11 cellular contexts compared by ENCODE assay signal in genomic region chr21:21301013-21301412, GRCh38.
"Had no signal": no experiment of that assay in that cellular context is flagged by ENCODE, and none has a peak within 500 bp of the region (broad histone marks: within the 10 kb centered on the region; RNA-seq: fewer than 3 reads in every experiment).

No MANE protein-coding gene starts in this region.

- H3K4me3 ChIP-seq: GM23248, GM23338, HAP-1 had no signal

- H3K9ac ChIP-seq: GM23248 had no signal

- H3K27ac ChIP-seq: GM23248 had no signal

- FAIRE-seq: H1, H54 had no signal

- H2AFZ ChIP-seq: GM23248, GM23338 had no signal

- H3K4me2 ChIP-seq: GM23338 had no signal

- H3K36me3 ChIP-seq: HAP-1 had no signal

- H3K4me1 ChIP-seq: HAP-1 had no signal

- DNase-seq: GM23248, GOT3, H7, H9, HCEC 1CT, HFFc6 had no signal

- ATAC-seq: GM23338, HCT116 had no signal

- H3K9me3 ChIP-seq: HAP-1 had no signal
